Comparison of ENCODE assay signal across 1 cellular context in genomic region chr1:243268751-243269460, GRCh38.
TF ChIP-seq lines count a peak whose summit lies in the region.

No MANE protein-coding gene starts in this region.

TF ChIP-seq in K562, 482 proteins besides CTCF, POLR2A, EP300 and RAD21 (continued from another document and continues in another):
- TF ChIP-seq USF2 (CRISPR knock-in tag; IDR thresholded peaks at IDR 0.05) (no peak), ZNF699 (CRISPR knock-in tag; IDR thresholded peaks at IDR 0.05; ENCODE audit: insufficient replicate concordance) (no peak), RAD51 (IDR thresholded peaks at IDR 0.05; ENCODE audit: borderline replicate concordance, low read depth) (no peak), ZNF174 (CRISPR knock-in tag; IDR thresholded peaks at IDR 0.05) (no peak), FOXA3 (CRISPR knock-in tag; conservative IDR thresholded peaks at IDR 0.05 in 1 of 2, IDR thresholded peaks at IDR 0.05 in 1 of 2) (peak in 1 of 2 experiments; percentile 31; a peak in 1 of 4 replicates), ZC3H4 (CRISPR knock-in tag; IDR thresholded peaks at IDR 0.05; ENCODE audit: borderline replicate concordance) (no peak), NFE2 (IDR thresholded peaks at IDR 0.05; ENCODE audit: low read depth) (no peak), ZNF395 (CRISPR knock-in tag; IDR thresholded peaks at IDR 0.05) (peak; percentile 50; the same call in 1 of the 2 replicates), FOXK2 (conservative IDR thresholded peaks at IDR 0.05 in 1 of 2, IDR thresholded peaks at IDR 0.05 in 1 of 2; ENCODE audit: low read depth in 2 of 2) (no peak), ZNF75A (CRISPR knock-in tag; IDR thresholded peaks at IDR 0.05) (no peak), SMARCA5 (IDR thresholded peaks at IDR 0.05) (no peak), AFF1 (IDR thresholded peaks at IDR 0.05; ENCODE audit: low read depth in 1 of 2, partially characterized antibody in 2 of 2) (no peak), CUX1 (CRISPR knock-in tag; IDR thresholded peaks at IDR 0.05) (0 out of 2 replicates have a peak, but pooled peaks have one; percentile 20), NEUROD1 (IDR thresholded peaks at IDR 0.05; ENCODE audit: borderline replicate concordance, low read depth, low read length, partially characterized antibody) (no peak), NUFIP1 (IDR thresholded peaks at IDR 0.05; ENCODE audit: partially characterized antibody) (no peak), PHTF2 (CRISPR knock-in tag; IDR thresholded peaks at IDR 0.05) (no peak), CHAMP1 (IDR thresholded peaks at IDR 0.05) (no peak), SP2 (IDR thresholded peaks at IDR 0.05; ENCODE audit: extremely low read depth, low read depth, low read length, poor library complexity, severe bottlenecking) (no peak), RBM34 (IDR thresholded peaks at IDR 0.05; ENCODE audit: borderline replicate concordance, insufficient read depth, low read length) (no peak), ZBTB26 (CRISPR knock-in tag; IDR thresholded peaks at IDR 0.05) (no peak), HDAC6 (IDR thresholded peaks at IDR 0.05; ENCODE audit: low read depth, low read length) (no peak), ZNF354B (CRISPR knock-in tag; IDR thresholded peaks at IDR 0.05) (no peak), MTF1 (CRISPR knock-in tag; IDR thresholded peaks at IDR 0.05; ENCODE audit: borderline replicate concordance) (no peak), POLR2G (IDR thresholded peaks at IDR 0.05; ENCODE audit: low read depth, low read length) (no peak), ZBTB2 (IDR thresholded peaks at IDR 0.05) (no peak), LCOR (CRISPR knock-in tag; IDR thresholded peaks at IDR 0.05) (no peak), ZNF347 (CRISPR knock-in tag; IDR thresholded peaks at IDR 0.05; ENCODE audit: low read depth) (no peak), ZC3H8 (IDR thresholded peaks at IDR 0.05) (no peak), DPF2 (IDR thresholded peaks at IDR 0.05) (no peak), E2F3 (CRISPR knock-in tag; IDR thresholded peaks at IDR 0.05) (no peak), MAFG (tag; conservative IDR thresholded peaks at IDR 0.05) (no peak)
- TF ChIP-seq, protein P1, sequence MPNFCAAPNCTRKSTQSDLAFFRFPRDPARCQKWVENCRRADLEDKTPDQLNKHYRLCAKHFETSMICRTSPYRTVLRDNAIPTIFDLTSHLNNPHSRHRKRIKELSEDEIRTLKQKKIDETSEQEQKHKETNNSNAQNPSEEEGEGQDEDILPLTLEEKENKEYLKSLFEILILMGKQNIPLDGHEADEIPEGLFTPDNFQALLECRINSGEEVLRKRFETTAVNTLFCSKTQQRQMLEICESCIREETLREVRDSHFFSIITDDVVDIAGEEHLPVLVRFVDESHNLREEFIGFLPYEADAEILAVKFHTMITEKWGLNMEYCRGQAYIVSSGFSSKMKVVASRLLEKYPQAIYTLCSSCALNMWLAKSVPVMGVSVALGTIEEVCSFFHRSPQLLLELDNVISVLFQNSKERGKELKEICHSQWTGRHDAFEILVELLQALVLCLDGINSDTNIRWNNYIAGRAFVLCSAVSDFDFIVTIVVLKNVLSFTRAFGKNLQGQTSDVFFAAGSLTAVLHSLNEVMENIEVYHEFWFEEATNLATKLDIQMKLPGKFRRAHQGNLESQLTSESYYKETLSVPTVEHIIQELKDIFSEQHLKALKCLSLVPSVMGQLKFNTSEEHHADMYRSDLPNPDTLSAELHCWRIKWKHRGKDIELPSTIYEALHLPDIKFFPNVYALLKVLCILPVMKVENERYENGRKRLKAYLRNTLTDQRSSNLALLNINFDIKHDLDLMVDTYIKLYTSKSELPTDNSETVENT (CRISPR knock-in tag; IDR thresholded peaks at IDR 0.05), result no peak
- TF ChIP-seq, protein P2, sequence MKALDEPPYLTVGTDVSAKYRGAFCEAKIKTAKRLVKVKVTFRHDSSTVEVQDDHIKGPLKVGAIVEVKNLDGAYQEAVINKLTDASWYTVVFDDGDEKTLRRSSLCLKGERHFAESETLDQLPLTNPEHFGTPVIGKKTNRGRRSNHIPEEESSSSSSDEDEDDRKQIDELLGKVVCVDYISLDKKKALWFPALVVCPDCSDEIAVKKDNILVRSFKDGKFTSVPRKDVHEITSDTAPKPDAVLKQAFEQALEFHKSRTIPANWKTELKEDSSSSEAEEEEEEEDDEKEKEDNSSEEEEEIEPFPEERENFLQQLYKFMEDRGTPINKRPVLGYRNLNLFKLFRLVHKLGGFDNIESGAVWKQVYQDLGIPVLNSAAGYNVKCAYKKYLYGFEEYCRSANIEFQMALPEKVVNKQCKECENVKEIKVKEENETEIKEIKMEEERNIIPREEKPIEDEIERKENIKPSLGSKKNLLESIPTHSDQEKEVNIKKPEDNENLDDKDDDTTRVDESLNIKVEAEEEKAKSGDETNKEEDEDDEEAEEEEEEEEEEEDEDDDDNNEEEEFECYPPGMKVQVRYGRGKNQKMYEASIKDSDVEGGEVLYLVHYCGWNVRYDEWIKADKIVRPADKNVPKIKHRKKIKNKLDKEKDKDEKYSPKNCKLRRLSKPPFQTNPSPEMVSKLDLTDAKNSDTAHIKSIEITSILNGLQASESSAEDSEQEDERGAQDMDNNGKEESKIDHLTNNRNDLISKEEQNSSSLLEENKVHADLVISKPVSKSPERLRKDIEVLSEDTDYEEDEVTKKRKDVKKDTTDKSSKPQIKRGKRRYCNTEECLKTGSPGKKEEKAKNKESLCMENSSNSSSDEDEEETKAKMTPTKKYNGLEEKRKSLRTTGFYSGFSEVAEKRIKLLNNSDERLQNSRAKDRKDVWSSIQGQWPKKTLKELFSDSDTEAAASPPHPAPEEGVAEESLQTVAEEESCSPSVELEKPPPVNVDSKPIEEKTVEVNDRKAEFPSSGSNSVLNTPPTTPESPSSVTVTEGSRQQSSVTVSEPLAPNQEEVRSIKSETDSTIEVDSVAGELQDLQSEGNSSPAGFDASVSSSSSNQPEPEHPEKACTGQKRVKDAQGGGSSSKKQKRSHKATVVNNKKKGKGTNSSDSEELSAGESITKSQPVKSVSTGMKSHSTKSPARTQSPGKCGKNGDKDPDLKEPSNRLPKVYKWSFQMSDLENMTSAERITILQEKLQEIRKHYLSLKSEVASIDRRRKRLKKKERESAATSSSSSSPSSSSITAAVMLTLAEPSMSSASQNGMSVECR (CRISPR knock-in tag; IDR thresholded peaks at IDR 0.05), result no peak
